ENCODE assay signal across 16 cellular contexts in the genomic region with DNA sequence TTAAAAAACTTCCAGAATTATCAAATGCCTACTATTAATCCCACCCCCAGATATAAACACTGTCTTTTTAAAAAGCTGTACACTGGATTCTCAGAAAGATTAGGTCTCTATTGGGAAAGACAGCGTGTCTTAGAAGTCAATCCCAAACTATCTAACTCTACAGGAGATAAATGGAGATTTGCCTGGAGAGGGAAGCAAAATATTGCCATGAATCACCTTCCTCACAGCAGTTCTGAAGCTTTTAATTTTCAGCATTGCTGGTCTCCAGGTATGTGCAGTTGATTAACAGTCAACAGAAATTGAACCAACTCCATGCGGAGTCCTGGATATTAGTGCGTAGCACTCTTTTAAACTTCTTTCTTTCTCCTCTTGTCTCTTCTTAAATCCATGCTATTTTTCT.
"Had no signal": no experiment of that assay in that cellular context is flagged by ENCODE, and none has a peak within 500 bp of the region (broad histone marks: within the 10 kb centered on the region; RNA-seq: fewer than 3 reads in every experiment).

No MANE protein-coding gene starts in this region.

- ATAC-seq: activated CD4-positive, CD25-positive, alpha-beta regulatory T cell treated with anti-CD3 and anti-CD28 coated beads, Interleukin-2, amount 50 U/mL, for 24 hours; activated CD8-positive, alpha-beta T cell treated with anti-CD3 and anti-CD28 coated beads for 36 hours had no signal

- H3K4me1 ChIP-seq: Peyer's patch, SJCRH30 had no signal

- H3K27ac ChIP-seq: KMS-11, Peyer's patch, RWPE1, SJCRH30 had no signal

- H3K9me3 ChIP-seq: Peyer's patch, SJCRH30 had no signal

- H3K9ac ChIP-seq: KMS-11 had no signal

- H3K4me3 ChIP-seq: Peyer's patch, SJCRH30 had no signal

- H3K27me3 ChIP-seq: Peyer's patch, SJCRH30 had no signal

- H3K36me3 ChIP-seq: Peyer's patch, SJCRH30 had no signal

- DNase-seq: activated CD4-positive, alpha-beta T cell treated with anti-CD3 and anti-CD28 coated beads for 4 hours; activated CD8-positive, alpha-beta memory T cell treated with anti-CD3 and anti-CD28 coated beads, Interleukin-2, amount 50 U/mL, for 48 hours; activated CD8-positive, alpha-beta T cell treated with anti-CD3 and anti-CD28 coated beads for 36 hours; activated T-cell treated with anti-CD3 and anti-CD28 coated beads, Interleukin-2, amount 50 U/mL, for 1 hour; amygdala; NCI-H1092; NCI-H1417; NCI-H1930; NCI-H510A treated with DMSO at 0.1 percent for 48 hours; NCI-H69; Peyer's patch; Right ventricle myocardium superior; SJCRH30 had no signal

- H3K4me2 ChIP-seq: KMS-11 had no signal
